Comparison of ENCODE assay signal across 6 cellular contexts in the genomic region with DNA sequence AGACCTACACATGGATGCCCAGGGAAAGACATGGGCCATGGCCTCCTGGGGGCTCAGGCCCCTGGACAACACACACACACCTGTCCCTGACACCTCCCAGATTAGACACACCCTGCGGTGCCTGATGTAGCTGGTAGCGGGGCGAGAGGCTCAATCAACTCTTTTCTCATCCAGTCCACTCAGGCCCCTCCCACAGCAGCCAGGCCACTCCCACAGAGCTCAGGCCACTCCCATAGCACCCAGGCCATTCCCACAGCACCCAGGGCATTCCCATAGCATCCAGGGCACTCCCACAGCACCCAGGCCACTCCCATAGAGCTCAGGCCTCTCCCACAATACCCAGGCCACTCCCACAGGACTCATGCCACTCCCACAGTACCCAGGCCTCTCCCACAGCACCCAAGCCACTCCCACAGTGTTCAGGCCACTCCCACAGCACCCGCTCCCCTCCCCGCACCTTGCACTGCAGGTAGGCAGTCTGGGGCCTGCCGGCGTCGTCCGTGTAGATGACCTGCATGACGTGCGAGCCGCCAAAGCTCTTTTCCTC. TPM values are rescaled to one million over a fixed set of nuclear protein-coding genes. Genes with fewer than 3 reads are reported as not detected.
DNase-seq lines count a peak whose midpoint lies in the region; ATAC-seq and TF ChIP-seq lines count a peak whose summit lies in the region.
"Not testable (repeated sequence)": the region's sequence is repeated elsewhere in the genome, so short reads cannot be mapped to it uniquely, and the experiment has no call there.

No MANE protein-coding gene starts in this region.

- intact Hi-C loops in Calu3 (cut with micrococcal nuclease; ENCODE audit: unreplicated experiment); left cardiac atrium (cut with DNase I): not testable (repeated sequence)

- H3K4me1 Mint-ChIP-seq in Calu3 (ENCODE audit: low read depth, unreplicated experiment); HFFc6 (ENCODE audit: low read depth): not testable (repeated sequence)

- not testable (repeated sequence) for BruUV-seq in Calu3 (replicated peaks; lab: Mats Ljungman, UMichigan)

- H3K9me3 Mint-ChIP-seq in Calu3 (ENCODE audit: low read depth, unreplicated experiment); HFFc6: not testable (repeated sequence)

- CTCF ChIA-PET in Calu3 (lab: Charles Lee), result not testable (repeated sequence)

- H3K36me3 Mint-ChIP-seq in Calu3 (ENCODE audit: insufficient read depth, unreplicated experiment); HFFc6 (ENCODE audit: low read depth): not testable (repeated sequence)

- H3K27ac Mint-ChIP-seq in Calu3 (ENCODE audit: unreplicated experiment); HFFc6: not testable (repeated sequence)

- ATAC-seq in HG03571 (IDR thresholded peaks at IDR 0.05; ENCODE audit: unreplicated experiment), result peak; percentile 51
- peak; percentile 36 to 59 for ATAC-seq in left cardiac atrium

- DNase-seq in Calu3 (peak; percentile 46), HFFc6 (peak; percentile 43), left cardiac atrium (peak; percentile 47)
- peak; percentile 54 for DNase-seq in activated T-cell treated with anti-CD3 and anti-CD28 coated beads, Interleukin-2, amount 50 U/mL, for 1 hour
- peak; percentile 73 for DNase-seq in stimulated activated CD4-positive, alpha-beta T cell treated with anti-CD3 and anti-CD28 coated beads, Interleukin-15, amount 100 ng/mL, for 24 hours

- not testable (repeated sequence) for H3K4me3 Mint-ChIP-seq in Calu3 (ENCODE audit: low read depth, unreplicated experiment); HFFc6

- TF ChIP-seq CTCF in Calu3 (IDR thresholded peaks at IDR 0.05; ENCODE audit: unreplicated experiment); HFFc6 (IDR thresholded peaks at IDR 0.05): not testable (repeated sequence)

- not testable (repeated sequence) for H3K27me3 Mint-ChIP-seq in Calu3 (ENCODE audit: unreplicated experiment); HFFc6 (ENCODE audit: insufficient read depth)

RNA-seq across cellular contexts. Expression of a gene that starts 11.9 kb away (rescaled TPM):
- total RNA-seq in Calu3 (2022) (29.4 and 30.6 TPM in 2 replicates), left cardiac atrium (10 to 100 TPM; 42.9 to 52.7 TPM)
- 10 to 100 TPM; 61.8 to 76.5 (median 66.0) TPM for total RNA-seq in HFFc6 (2021; fragmentation: NEBNext Ultra II Directional; extraction: Animal tissue kit (Norgen Biotek cat#: 25700))

RNA-seq across cellular contexts. Expression of a gene that starts 25.8 kb away (rescaled TPM):
- total RNA-seq in Calu3 (2022), result 17.6 and 18.0 TPM in 2 replicates
- total RNA-seq in HFFc6 (2021; fragmentation: NEBNext Ultra II Directional; extraction: Animal tissue kit (Norgen Biotek cat#: 25700)), result 10 to 100 TPM; 19.4 to 28.2 (median 23.0) TPM
- 10 to 100 TPM in 1 of 2 donors, 1 to 10 TPM in 1; 9.8 to 12.2 TPM for total RNA-seq in left cardiac atrium

RNA-seq across cellular contexts. Expression of a gene that starts 25.9 kb away (rescaled TPM):
- total RNA-seq in Calu3 (2022) (5.4 and 6.5 TPM in 2 replicates), left cardiac atrium (1 to 10 TPM; 7.1 to 7.2 TPM)
- total RNA-seq in HFFc6 (2021; fragmentation: NEBNext Ultra II Directional; extraction: Animal tissue kit (Norgen Biotek cat#: 25700)), result 10 to 100 TPM in 3 of 6 experiments, 1 to 10 TPM in 3; 9.6 to 11.0 (median 10.0) TPM

RNA-seq across cellular contexts. Expression of a gene that starts 27.0 kb away (rescaled TPM):
- total RNA-seq in Calu3 (2022), result 0.69 and 0.76 TPM in 2 replicates
- total RNA-seq in HFFc6 (2021; fragmentation: NEBNext Ultra II Directional; extraction: Animal tissue kit (Norgen Biotek cat#: 25700)), result 10 to 100 TPM; 16.4 to 26.2 (median 20.2) TPM
- total RNA-seq in left cardiac atrium, result 10 to 100 TPM in 1 of 2 donors, 1 to 10 TPM in 1; 3.2 to 14.3 TPM

RNA-seq across cellular contexts. Expression of a gene that starts 52.9 kb away (rescaled TPM):
- total RNA-seq in Calu3 (2022) (17.4 and 18.3 TPM in 2 replicates), left cardiac atrium (1 to 10 TPM; 2.9 to 3.1 TPM)
- total RNA-seq in HFFc6 (2021; fragmentation: NEBNext Ultra II Directional; extraction: Animal tissue kit (Norgen Biotek cat#: 25700)), result 1 to 10 TPM; 6.0 to 9.8 (median 7.6) TPM

Comparison
In these comparisons a context has a peak if more than half of its experiments do, and no peak if none do; other contexts are left out.
1. Peak in every context shown above with its lines: DNase-seq and ATAC-seq.